8 cellular contexts compared by ENCODE assay signal in genomic region chr4:113899260-113900177, GRCh38.
A peak's percentile ranks its signal among the peaks of the same experiment; 100 is the strongest.
DNase-seq lines count a peak whose midpoint lies in the region; ATAC-seq and TF ChIP-seq lines count a peak whose summit lies in the region.

No MANE protein-coding gene starts in this region.

- no peak for TF ChIP-seq CTCF in MM.1S (IDR thresholded peaks at IDR 0.05; ENCODE audit: low read length)
- no peak for TF ChIP-seq CTCF in endothelial cell (IDR thresholded peaks at IDR 0.05; ENCODE audit: unreplicated experiment)
- TF ChIP-seq CTCF in lower leg skin (IDR thresholded peaks at IDR 0.05): no peak

- no peaks in the 10 kb centered on the region for H3K36me3 ChIP-seq in MM.1S (replicated peaks; ENCODE audit: insufficient read depth, low read length)

- WGBS in lower leg skin, 2 donors: 80 to 90% methylated on average over 1 of the region's 1 CpG

- no peaks in the 10 kb centered on the region for H4K20me1 ChIP-seq in MM.1S (ENCODE audit: insufficient read depth, low read length)

- no peaks in the 10 kb centered on the region for H3K27me3 Mint-ChIP-seq in central memory CD8-positive, alpha-beta T cell
- H3K27me3 Mint-ChIP-seq in endothelial cell (ENCODE audit: unreplicated experiment): no peaks in the 10 kb centered on the region

- peak; percentile 81 for DNase-seq in MM.1S
- DNase-seq in central memory CD8-positive, alpha-beta T cell (ENCODE audit: low spot score in 2 of 2): no peak
- DNase-seq in NK-92 (lab: John Stamatoyannopoulos, UW; ENCODE audit: unreplicated experiment): no peak
- no peak for DNase-seq in NCI-H187 (lab: John Stamatoyannopoulos, UW)
- no peak for DNase-seq in endothelial cell (ENCODE audit: low spot score)
- DNase-seq in lower leg skin (ENCODE audit: low spot score in 2 of 2): no peak

- no peaks in the 10 kb centered on the region for H3K9me2 ChIP-seq in MM.1S (replicated peaks; ENCODE audit: insufficient read depth, low read length)

- H3K79me2 ChIP-seq in MM.1S (ENCODE audit: low read length): no peaks in the 10 kb centered on the region

- H3K27me3 ChIP-seq in MM.1S (replicated peaks; ENCODE audit: insufficient read depth, low read length): no peaks in the 10 kb centered on the region

- intact Hi-C loops in lower leg skin (cut with DNase I; ENCODE audit: low total_unique reads): loop anchor here (10.0 kb wide), 1 partner anchor 115 kb away; no protein-coding TSS in a partner anchor

- peak overlapping the region; percentile 41; the same call in 1 of the 2 replicates for H3K27ac ChIP-seq in MM.1S (ENCODE audit: low read length)

- peak; percentile 94 for ATAC-seq in GM18517 (IDR thresholded peaks at IDR 0.05; ENCODE audit: unreplicated experiment)
- peak; percentile 94 for ATAC-seq in GM21737 (IDR thresholded peaks at IDR 0.05; ENCODE audit: unreplicated experiment)
- ATAC-seq in central memory CD8-positive, alpha-beta T cell (replicated peaks; ENCODE audit: extremely low read depth, poor library complexity, severe bottlenecking): peak; percentile 69

- H3K4me3 Mint-ChIP-seq in central memory CD8-positive, alpha-beta T cell: no peak overlapping the region
- no peak overlapping the region for H3K4me3 Mint-ChIP-seq in endothelial cell (ENCODE audit: unreplicated experiment)

- peaks cover 11% of the 10 kb centered on the region; the same call in 1 of the 2 replicates for H3F3A ChIP-seq in MM.1S (ENCODE audit: insufficient read depth, low read length)

- peaks cover 19% of the 10 kb centered on the region for H3K4me1 ChIP-seq in MM.1S (ENCODE audit: low read length)

- no peak overlapping the region for H3K9ac ChIP-seq in MM.1S (ENCODE audit: low read length)

- no peaks in the 10 kb centered on the region for H3K9me3 Mint-ChIP-seq in central memory CD8-positive, alpha-beta T cell
- no peaks in the 10 kb centered on the region for H3K9me3 Mint-ChIP-seq in endothelial cell (ENCODE audit: unreplicated experiment)

- H3K27ac Mint-ChIP-seq in central memory CD8-positive, alpha-beta T cell (ENCODE audit: low read depth): peak overlapping the region; percentile 57
- no peak overlapping the region for H3K27ac Mint-ChIP-seq in endothelial cell (ENCODE audit: unreplicated experiment)

- no peaks in the 10 kb centered on the region for H3K36me3 Mint-ChIP-seq in central memory CD8-positive, alpha-beta T cell (ENCODE audit: insufficient read depth)
- peaks cover 8% of the 10 kb centered on the region for H3K36me3 Mint-ChIP-seq in endothelial cell (ENCODE audit: low read depth, unreplicated experiment)

- H3K4me3 ChIP-seq in MM.1S (ENCODE audit: low read length) (no peak overlapping the region), lower leg skin (ENCODE audit: low read depth, poor library complexity, severe bottlenecking) (no peak overlapping the region)

- no peaks in the 10 kb centered on the region for H3K9me3 ChIP-seq in MM.1S (replicated peaks; ENCODE audit: insufficient read depth, low read length)

- H3K4me1 Mint-ChIP-seq in central memory CD8-positive, alpha-beta T cell: peaks cover 37% of the 10 kb centered on the region
- peaks cover 12% of the 10 kb centered on the region for H3K4me1 Mint-ChIP-seq in endothelial cell (ENCODE audit: unreplicated experiment)

- no peak overlapping the region for H2AFZ ChIP-seq in MM.1S (ENCODE audit: low read length)

- peak overlapping the region; percentile 27; the same call in 1 of the 2 replicates for H3K4me2 ChIP-seq in MM.1S (ENCODE audit: low read depth, low read length)

- TF ChIP-seq POLR2A in lower leg skin (IDR thresholded peaks at IDR 0.05): no peak
